In genomic region chr2:18559941-18560796, GRCh38 we compare ENCODE assay signal across 8 cellular contexts. TPM values are rescaled to one million over a fixed set of nuclear protein-coding genes. Genes with fewer than 3 reads are reported as not detected.
DNase-seq lines count a peak whose midpoint lies in the region; ATAC-seq and TF ChIP-seq lines count a peak whose summit lies in the region.

A gene with protein sequence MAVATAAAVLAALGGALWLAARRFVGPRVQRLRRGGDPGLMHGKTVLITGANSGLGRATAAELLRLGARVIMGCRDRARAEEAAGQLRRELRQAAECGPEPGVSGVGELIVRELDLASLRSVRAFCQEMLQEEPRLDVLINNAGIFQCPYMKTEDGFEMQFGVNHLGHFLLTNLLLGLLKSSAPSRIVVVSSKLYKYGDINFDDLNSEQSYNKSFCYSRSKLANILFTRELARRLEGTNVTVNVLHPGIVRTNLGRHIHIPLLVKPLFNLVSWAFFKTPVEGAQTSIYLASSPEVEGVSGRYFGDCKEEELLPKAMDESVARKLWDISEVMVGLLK (minus strand): TSS chr2:18560653. CDS start chr2:18560572, 81 bp downstream.

- peak in 1 of 2 donors; percentile 66 for TF ChIP-seq POLR2A in tibial nerve (IDR thresholded peaks at IDR 0.05)

- peak within 1 kb of the TSS; percentile 93 for H3K27ac ChIP-seq in cardiac muscle cell
- H3K27ac ChIP-seq in parathyroid adenoma: peak within 1 kb of the TSS; percentile 94
- peak within 1 kb of the TSS; percentile 86 to 98 (median 97) for H3K27ac ChIP-seq in tibial nerve

- no peak for TF ChIP-seq CTCF in GM12875 (IDR thresholded peaks at IDR 0.05; ENCODE audit: borderline replicate concordance, insufficient read depth, low read depth, low read length)
- no peak for TF ChIP-seq CTCF in cardiac muscle cell (IDR thresholded peaks at IDR 0.05; ENCODE audit: low read depth, low read length)
- no peak for TF ChIP-seq CTCF in parathyroid adenoma (IDR thresholded peaks at IDR 0.05)
- TF ChIP-seq CTCF in tibial nerve (IDR thresholded peaks at IDR 0.05): peak in 3 of 5 experiments; percentile 6 to 49 (median 32)

- peak within 1 kb of the TSS; percentile 92 for H2AFZ ChIP-seq in parathyroid adenoma

- peak within 1 kb of the TSS; percentile 94 for H3K4me2 ChIP-seq in parathyroid adenoma (ENCODE audit: low read length)

- peak; percentile 28 to 91 for TF ChIP-seq EP300 in tibial nerve (IDR thresholded peaks at IDR 0.05)

- 0% methylated on average over 19 to 38 of the region's 84 CpGs for WGBS in tibial nerve, 2 donors

- H3K9ac ChIP-seq in adipocyte (ENCODE audit: low read length) (peak within 1 kb of the TSS; percentile 92), parathyroid adenoma (peak within 1 kb of the TSS; percentile 81)

- H3K9me3 ChIP-seq in adipocyte (ENCODE audit: control insufficient read depth, low read length): peaks cover 18% of the 10 kb centered on the region
- no peaks in the 10 kb centered on the region for H3K9me3 ChIP-seq in cardiac muscle cell (ENCODE audit: low read depth)
- no peaks in the 10 kb centered on the region for H3K9me3 ChIP-seq in parathyroid adenoma (ENCODE audit: control insufficient read depth, low read length)
- peaks cover 0 to 4% (median 0%) of the 10 kb centered on the region in 4 donors for H3K9me3 ChIP-seq in tibial nerve

- peaks cover 2% of the 10 kb centered on the region for H3K79me2 ChIP-seq in parathyroid adenoma

- H3K4me3 ChIP-seq in GM12875 (ENCODE audit: low read depth, low read length) (peak within 1 kb of the TSS; percentile 69), adipocyte (ENCODE audit: low read length) (peak within 1 kb of the TSS; percentile 84), cardiac muscle cell (peak within 1 kb of the TSS; percentile 58), parathyroid adenoma (ENCODE audit: low read depth, low read length) (peak within 1 kb of the TSS; percentile 78), tibial nerve (peak within 1 kb of the TSS; percentile 71 to 91 (median 74))

- H3K4me1 ChIP-seq in adipocyte (ENCODE audit: control insufficient read depth, insufficient read depth, low read length) (peaks cover 36% of the 10 kb centered on the region), cardiac muscle cell (ENCODE audit: low read depth) (peaks cover 16% of the 10 kb centered on the region), parathyroid adenoma (peaks cover 13% of the 10 kb centered on the region), tibial nerve (peaks cover 0 to 40% (median 21%) of the 10 kb centered on the region in 4 donors)

- H3K36me3 ChIP-seq in adipocyte (ENCODE audit: control insufficient read depth, insufficient read depth, low read length, severe bottlenecking) (peaks cover 15% of the 10 kb centered on the region), cardiac muscle cell (peaks cover 3% of the 10 kb centered on the region), parathyroid adenoma (ENCODE audit: control insufficient read depth, insufficient read depth, low read length) (no peaks in the 10 kb centered on the region), tibial nerve (peaks cover 0 to 19% (median 0%) of the 10 kb centered on the region in 3 donors)

- no peaks in the 10 kb centered on the region for H3K27me3 ChIP-seq in adipocyte (replicated peaks; ENCODE audit: control insufficient read depth, insufficient read depth, low read length)
- H3K27me3 ChIP-seq in cardiac muscle cell: no peaks in the 10 kb centered on the region
- H3K27me3 ChIP-seq in parathyroid adenoma (ENCODE audit: control insufficient read depth, insufficient read depth, low read length): no peaks in the 10 kb centered on the region
- no peaks in the 10 kb centered on the region for H3K27me3 ChIP-seq in tibial nerve

- DNase-seq in NCI-H1436 (lab: John Stamatoyannopoulos, UW) (peak; percentile 84), T follicular helper cell (ENCODE audit: low read depth) (peak; percentile 90), adipocyte (ENCODE audit: low read depth) (peak; percentile 96), cardiac muscle cell (ENCODE audit: low read depth in 1 of 2, low spot score in 1 of 2) (peak; percentile 97 to 99), tibial nerve (ENCODE audit: low spot score in 2 of 2) (peak; percentile 85 to 93)

- peak; percentile 95 for ATAC-seq in HG02798 (IDR thresholded peaks at IDR 0.05; ENCODE audit: poor library complexity, unreplicated experiment)

RNA-seq across cellular contexts. Expression of the gene that starts here (rescaled TPM):
- total RNA-seq in cardiac muscle cell (58.9 and 64.5 TPM in 2 replicates), tibial nerve (10 to 100 TPM; 31.5 to 39.6 (median 36.6) TPM)
- 65.6 and 68.8 TPM in 2 replicates for polyA plus RNA-seq in cardiac muscle cell

Comparison
In these comparisons a context has a peak if more than half of its experiments do, and no peak if none do; other contexts are left out.
1. Peak in every context shown above with its lines: DNase-seq, ATAC-seq, H3K4me3 ChIP-seq and H3K27ac ChIP-seq.
2. CTCF ChIP-seq: peak in tibial nerve (3 of 5); none in GM12875 (single experiment), cardiac muscle cell (single experiment) and parathyroid adenoma (single experiment).